In the genomic region with DNA sequence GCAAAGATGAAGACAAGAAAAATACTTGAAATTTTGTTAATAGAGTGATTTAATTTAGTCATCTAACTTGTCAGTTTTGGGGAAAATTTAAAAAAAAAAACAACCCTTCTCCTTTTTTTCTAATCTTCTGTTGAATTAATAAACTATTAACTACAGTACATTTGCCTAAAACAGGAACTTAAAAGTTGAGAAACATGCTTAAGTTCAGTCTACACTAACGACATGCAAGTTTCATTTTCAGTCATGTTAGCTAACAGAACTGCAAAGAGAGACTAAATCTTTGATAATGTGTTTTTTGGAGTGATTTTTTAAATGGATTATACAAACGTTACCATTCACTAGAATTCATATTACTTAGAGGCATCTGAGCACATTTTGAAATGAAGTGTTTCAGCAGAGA, we compare ENCODE assay signal across 8 cellular contexts.
DNase-seq lines count a peak whose midpoint lies in the region; ATAC-seq and TF ChIP-seq lines count a peak whose summit lies in the region.

No MANE protein-coding gene starts in this region.

- H3K9me3 ChIP-seq in smooth muscle cell (replicated peaks; ENCODE audit: low read depth) = no peaks in the 10 kb centered on the region

- no peaks in the 10 kb centered on the region for H3K79me2 ChIP-seq in smooth muscle cell (ENCODE audit: low read depth)

- H3K9me3 Mint-ChIP-seq in activated T-cell treated with anti-CD3 and anti-CD28 coated beads, Interleukin-2, amount 50 U/mL, for 72 hours = no peaks in the 10 kb centered on the region
- no peaks in the 10 kb centered on the region for H3K9me3 Mint-ChIP-seq in activated T-helper 1 cell treated with anti-CD3 and anti-CD28 coated beads, Interleukin-12 subunit alpha, Interleukin-12 subunit beta, Interleukin-2, Interleukin-4 antibody, amounts not matched to agents 30 ng/mL and 10 ng/mL and 1 ng/mL, durations not matched to agents 14 hours and 24 hours and 36 hours

- ATAC-seq in activated T-cell treated with anti-CD3 and anti-CD28 coated beads, Interleukin-2, amount 50 U/mL, for 72 hours (replicated peaks in 1 of 2) = peak; percentile 17 to 19
- peak; percentile 53 for ATAC-seq in HG03159 (IDR thresholded peaks at IDR 0.05; ENCODE audit: unreplicated experiment)

- no peak for DNase-seq in activated T-cell treated with anti-CD3 and anti-CD28 coated beads, Interleukin-2, amount 50 U/mL, for 72 hours
- DNase-seq in activated T-cell treated with anti-CD3 and anti-CD28 coated beads, Interleukin-2, amount 50 U/mL, for 48 hours = no peak
- DNase-seq in activated T-helper 1 cell treated with anti-CD3 and anti-CD28 coated beads, Interleukin-12 subunit alpha, Interleukin-12 subunit beta, Interleukin-2, Interleukin-4 antibody, amounts not matched to agents 30 ng/mL and 10 ng/mL and 1 ng/mL, durations not matched to agents 14 hours and 24 hours and 36 hours (ENCODE audit: low spot score) = no peak
- no peak for DNase-seq in smooth muscle cell (lab: John Stamatoyannopoulos, UW; ENCODE audit: unreplicated experiment)
- DNase-seq in stimulated activated CD4-positive, alpha-beta T cell treated with anti-CD3 and anti-CD28 coated beads, Interleukin-2, amount 100 ng/mL, for 24 hours = no peak
- no peak for DNase-seq in NCI-H2107 treated with DMSO at 0.1 percent for 48 hours (lab: John Stamatoyannopoulos, UW; ENCODE audit: unreplicated experiment)
- no peak for DNase-seq in NK-92 (lab: John Stamatoyannopoulos, UW; ENCODE audit: unreplicated experiment)

- no peaks in the 10 kb centered on the region for H3K27me3 Mint-ChIP-seq in activated T-cell treated with anti-CD3 and anti-CD28 coated beads, Interleukin-2, amount 50 U/mL, for 72 hours (ENCODE audit: low read depth)
- H3K27me3 Mint-ChIP-seq in activated T-helper 1 cell treated with anti-CD3 and anti-CD28 coated beads, Interleukin-12 subunit alpha, Interleukin-12 subunit beta, Interleukin-2, Interleukin-4 antibody, amounts not matched to agents 30 ng/mL and 10 ng/mL and 1 ng/mL, durations not matched to agents 14 hours and 24 hours and 36 hours (ENCODE audit: insufficient read depth) = no peaks in the 10 kb centered on the region

- no peaks in the 10 kb centered on the region for H4K20me1 ChIP-seq in smooth muscle cell (ENCODE audit: low read depth)

- peaks cover 5% of the 10 kb centered on the region for H3K4me1 ChIP-seq in smooth muscle cell (ENCODE audit: low read depth)

- peak overlapping the region; percentile 76 to 100 for H3K4me3 Mint-ChIP-seq in activated T-cell treated with anti-CD3 and anti-CD28 coated beads, Interleukin-2, amount 50 U/mL, for 72 hours
- peak overlapping the region; percentile 83 for H3K4me3 Mint-ChIP-seq in activated T-helper 1 cell treated with anti-CD3 and anti-CD28 coated beads, Interleukin-12 subunit alpha, Interleukin-12 subunit beta, Interleukin-2, Interleukin-4 antibody, amounts not matched to agents 30 ng/mL and 10 ng/mL and 1 ng/mL, durations not matched to agents 14 hours and 24 hours and 36 hours

- no peaks in the 10 kb centered on the region for H3F3A ChIP-seq in smooth muscle cell (ENCODE audit: low read depth)

- peak overlapping the region; percentile 45 for H3K27ac ChIP-seq in smooth muscle cell (ENCODE audit: low read depth)

- no peak overlapping the region for H3K9ac ChIP-seq in smooth muscle cell (ENCODE audit: low read depth)

- H3K27me3 ChIP-seq in smooth muscle cell (ENCODE audit: low read depth) = no peaks in the 10 kb centered on the region

- intact Hi-C loops in activated T-helper 1 cell treated with anti-CD3 and anti-CD28 coated beads, Interleukin-12 subunit alpha, Interleukin-12 subunit beta, Interleukin-2, Interleukin-4 antibody, amounts not matched to agents 30 ng/mL and 10 ng/mL and 1 ng/mL, durations not matched to agents 14 hours and 24 hours and 36 hours (cut with micrococcal nuclease) = loop anchor here (1.0 to 10.0 kb wide), 5 partner anchors 72 to 1592 kb away; a partner anchor contains a TSS

- no peak for TF ChIP-seq CTCF in smooth muscle cell (IDR thresholded peaks at IDR 0.05; ENCODE audit: borderline replicate concordance, insufficient read depth, poor library complexity, severe bottlenecking)

- peaks cover 0 to 1% of the 10 kb centered on the region in 2 donors for H3K36me3 Mint-ChIP-seq in activated T-cell treated with anti-CD3 and anti-CD28 coated beads, Interleukin-2, amount 50 U/mL, for 72 hours (ENCODE audit: insufficient read depth in 2 of 2)
- no peaks in the 10 kb centered on the region for H3K36me3 Mint-ChIP-seq in activated T-helper 1 cell treated with anti-CD3 and anti-CD28 coated beads, Interleukin-12 subunit alpha, Interleukin-12 subunit beta, Interleukin-2, Interleukin-4 antibody, amounts not matched to agents 30 ng/mL and 10 ng/mL and 1 ng/mL, durations not matched to agents 14 hours and 24 hours and 36 hours (ENCODE audit: low read depth)

- H3K36me3 ChIP-seq in smooth muscle cell (ENCODE audit: low read depth) = no peaks in the 10 kb centered on the region

- H3K27ac Mint-ChIP-seq in activated T-cell treated with anti-CD3 and anti-CD28 coated beads, Interleukin-2, amount 50 U/mL, for 72 hours = peak overlapping the region; percentile 100
- peak overlapping the region; percentile 99 for H3K27ac Mint-ChIP-seq in activated T-helper 1 cell treated with anti-CD3 and anti-CD28 coated beads, Interleukin-12 subunit alpha, Interleukin-12 subunit beta, Interleukin-2, Interleukin-4 antibody, amounts not matched to agents 30 ng/mL and 10 ng/mL and 1 ng/mL, durations not matched to agents 14 hours and 24 hours and 36 hours

- H3K4me1 Mint-ChIP-seq in activated T-cell treated with anti-CD3 and anti-CD28 coated beads, Interleukin-2, amount 50 U/mL, for 72 hours (ENCODE audit: low read depth) = peaks cover 92% of the 10 kb centered on the region
- H3K4me1 Mint-ChIP-seq in activated T-helper 1 cell treated with anti-CD3 and anti-CD28 coated beads, Interleukin-12 subunit alpha, Interleukin-12 subunit beta, Interleukin-2, Interleukin-4 antibody, amounts not matched to agents 30 ng/mL and 10 ng/mL and 1 ng/mL, durations not matched to agents 14 hours and 24 hours and 36 hours (ENCODE audit: low read depth) = peaks cover 93% of the 10 kb centered on the region

- H3K4me2 ChIP-seq in smooth muscle cell = no peak overlapping the region

- no peak overlapping the region for H3K4me3 ChIP-seq in smooth muscle cell

- no peak overlapping the region for H2AFZ ChIP-seq in smooth muscle cell (ENCODE audit: low read depth)

- 73% methylated on average over 2 of the region's 2 CpGs for WGBS in smooth muscle cell (ENCODE audit: low lambda C conversion rate)
